In the genomic region with DNA sequence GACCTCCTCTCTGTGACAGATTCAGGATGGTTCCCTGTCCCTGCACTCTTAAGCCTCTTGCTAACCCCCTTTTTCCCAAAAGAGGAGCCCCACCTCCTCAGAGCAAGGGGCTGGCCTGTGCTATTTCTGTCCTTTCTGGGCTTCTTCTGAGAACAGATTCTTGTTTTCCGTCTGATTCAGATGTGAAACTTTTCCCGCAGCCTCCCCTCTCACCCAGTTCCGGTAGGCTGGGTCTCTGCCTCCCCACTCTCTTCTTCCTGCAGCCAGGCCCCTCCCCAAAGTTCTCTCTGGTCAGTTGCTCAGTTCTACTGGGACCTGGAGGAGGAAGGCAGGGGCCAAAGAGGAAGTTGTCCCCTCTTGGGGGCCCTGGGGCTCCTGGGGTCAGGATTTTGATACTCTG, we compare ENCODE assay signal across 9 cellular contexts.
A peak's percentile ranks its signal among the peaks of the same experiment; 100 is the strongest.
DNase-seq lines count a peak whose midpoint lies in the region; ATAC-seq and TF ChIP-seq lines count a peak whose summit lies in the region.
"Had no signal": no experiment of that assay in that cellular context is flagged by ENCODE, and none has a peak within 500 bp of the region (broad histone marks: within the 10 kb centered on the region; RNA-seq: fewer than 3 reads in every experiment).

No MANE protein-coding gene starts in this region.

- peaks cover 15 to 17% of the 10 kb centered on the region in 2 donors for H3K4me1 Mint-ChIP-seq in effector memory CD8-positive, alpha-beta T cell (ENCODE audit: low read depth in 2 of 2)
- peaks cover 26% of the 10 kb centered on the region for H3K4me1 Mint-ChIP-seq in nephron

- H4K20me1 ChIP-seq in BLaER1 = no peaks in the 10 kb centered on the region

- H3K4me3 ChIP-seq in BLaER1 = peak overlapping the region; percentile 45; the same call in 1 of the 2 replicates

- no peaks in the 10 kb centered on the region for H3K27me3 ChIP-seq in BLaER1

- peak overlapping the region; percentile 28 for H3K27ac ChIP-seq in BLaER1

- peaks cover 26% of the 10 kb centered on the region for H3K4me1 ChIP-seq in BLaER1

- H3K27me3 Mint-ChIP-seq in effector memory CD8-positive, alpha-beta T cell = no peaks in the 10 kb centered on the region
- H3K27me3 Mint-ChIP-seq in nephron (ENCODE audit: low read depth) = peaks cover 11% of the 10 kb centered on the region

- ATAC-seq in effector memory CD8-positive, alpha-beta T cell (replicated peaks) = no peak
- no peak for ATAC-seq in activated CD4-positive, CD25-positive, alpha-beta regulatory T cell treated with anti-CD3 and anti-CD28 coated beads, Interleukin-2, amount 50 U/mL, for 24 hours

- H3K4me2 ChIP-seq in BLaER1 = peak overlapping the region; percentile 86

- no peaks in the 10 kb centered on the region for H3K9me3 ChIP-seq in BLaER1

- H3K9me3 Mint-ChIP-seq in effector memory CD8-positive, alpha-beta T cell = no peaks in the 10 kb centered on the region
- H3K9me3 Mint-ChIP-seq in nephron = no peaks in the 10 kb centered on the region

- DNase-seq in NOMO-1 treated with dmso at 0.1 percent for 144 hours (lab: John Stamatoyannopoulos, UW; ENCODE audit: unreplicated experiment) (peak; percentile 8), HPDE6-E6E7 (ENCODE audit: extremely low spot score) (no peak), NCI-H526 (lab: John Stamatoyannopoulos, UW) (no peak), HK-2 (ENCODE audit: unreplicated experiment) (no peak)
- DNase-seq in effector memory CD8-positive, alpha-beta T cell = no peak
- DNase-seq: dermis blood vessel endothelial cell had no signal

- H3K9ac ChIP-seq in BLaER1 = peak overlapping the region; percentile 6; the same call in 1 of the 2 replicates

- H3K36me3 ChIP-seq in BLaER1 = no peaks in the 10 kb centered on the region

- TF ChIP-seq CTCF in nephron (IDR thresholded peaks at IDR 0.05; ENCODE audit: unreplicated experiment in 3 of 3) = no peak

- no peaks in the 10 kb centered on the region for H3K36me3 Mint-ChIP-seq in effector memory CD8-positive, alpha-beta T cell (ENCODE audit: insufficient read depth)
- H3K36me3 Mint-ChIP-seq in nephron (ENCODE audit: low read depth) = no peaks in the 10 kb centered on the region

- H3K4me3 Mint-ChIP-seq in effector memory CD8-positive, alpha-beta T cell = peak overlapping the region; percentile 79 to 84
- H3K4me3 Mint-ChIP-seq in nephron = peak overlapping the region; percentile 60 to 68 (median 65)

- peak overlapping the region; percentile 72 to 87 for H3K27ac Mint-ChIP-seq in effector memory CD8-positive, alpha-beta T cell
- H3K27ac Mint-ChIP-seq in nephron = peak overlapping the region; percentile 45 to 70 (median 59)
